ENCODE assay signal across 11 cellular contexts in genomic region chr5:111983459-111983858, GRCh38.
"Had no signal": no experiment of that assay in that cellular context is flagged by ENCODE, and none has a peak within 500 bp of the region (broad histone marks: within the 10 kb centered on the region; RNA-seq: fewer than 3 reads in every experiment).

No MANE protein-coding gene starts in this region.

- H3K4me3 ChIP-seq: left lung, ovary, spleen, thoracic aorta, upper lobe of left lung had no signal

- H3K36me3 ChIP-seq: left lung, ovary, spleen, thoracic aorta, upper lobe of left lung had no signal

- H3K4me1 ChIP-seq: left lung, spleen, upper lobe of left lung had no signal

- DNase-seq: activated CD4-positive, alpha-beta T cell treated with anti-CD3 and anti-CD28 coated beads, Interleukin-2, amount 50 U/mL, for 1 hour; activated gamma-delta T cell; activated T-cell treated with anti-CD3 and anti-CD28 coated beads, Interleukin-2, amount 50 U/mL, for 72 hours; head of caudate nucleus; left lung; ovary; spleen; stimulated activated CD4-positive, alpha-beta T cell treated with anti-CD3 and anti-CD28 coated beads, Interleukin-4, amount 100 ng/mL, for 4 hours; T-helper 17 cell; upper lobe of left lung had no signal

- H3K27ac ChIP-seq: left lung, ovary, spleen, thoracic aorta, upper lobe of left lung had no signal

- H3K9me3 ChIP-seq: ovary, thoracic aorta, upper lobe of left lung had no signal

- H3K27me3 ChIP-seq: left lung, ovary, spleen, upper lobe of left lung had no signal
